In the genomic region with DNA sequence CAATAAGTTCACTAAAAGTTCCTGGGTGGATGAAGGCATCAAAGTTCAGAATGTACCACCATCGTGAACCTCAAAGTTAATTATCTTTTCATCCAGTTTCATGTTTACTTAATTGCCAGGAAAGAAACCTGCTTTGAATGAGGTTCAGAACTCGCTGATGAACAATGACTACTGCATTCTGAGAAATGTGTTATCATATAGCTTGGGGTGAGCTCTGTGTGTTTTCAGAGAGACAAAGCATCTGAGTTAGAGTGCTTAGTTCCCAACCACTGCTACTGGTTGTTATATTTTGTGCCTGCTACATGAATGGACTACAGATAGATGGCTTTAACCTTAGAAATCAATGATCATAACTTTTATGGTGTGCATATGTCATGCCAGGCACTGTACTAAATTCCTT, we compare ENCODE assay signal across 3 cellular contexts.
"Had no signal": no experiment of that assay in that cellular context is flagged by ENCODE, and none has a peak within 500 bp of the region (broad histone marks: within the 10 kb centered on the region; RNA-seq: fewer than 3 reads in every experiment).

No MANE protein-coding gene starts in this region.

- DNase-seq: GDM1, GF-D8 had no signal

- ATAC-seq: GM12878 had no signal
